In genomic region chr4:78414116-78414515, GRCh38 we compare ENCODE assay signal across 14 cellular contexts.
DNase-seq lines count a peak whose midpoint lies in the region; ATAC-seq and TF ChIP-seq lines count a peak whose summit lies in the region.
"Had no signal": no experiment of that assay in that cellular context is flagged by ENCODE, and none has a peak within 500 bp of the region (broad histone marks: within the 10 kb centered on the region; RNA-seq: fewer than 3 reads in every experiment).

No MANE protein-coding gene starts in this region.

- H3K9ac ChIP-seq in BLaER1 treated with 17β-estradiol and CSF1 and Interleukin-3, amounts not matched to agents 10 nM and 100 nM = no peak overlapping the region

- no peak overlapping the region for H3K27ac ChIP-seq in BLaER1 treated with 17β-estradiol and CSF1 and Interleukin-3, amounts not matched to agents 10 nM and 100 nM

- no peaks in the 10 kb centered on the region for H3K27me3 Mint-ChIP-seq in mesothelial cell of epicardium (ENCODE audit: low read depth)

- H3K27me3 ChIP-seq in BLaER1 treated with 17β-estradiol and CSF1 and Interleukin-3, amounts not matched to agents 10 nM and 100 nM = no peaks in the 10 kb centered on the region

- H3K36me3 ChIP-seq in BLaER1 treated with 17β-estradiol and CSF1 and Interleukin-3, amounts not matched to agents 10 nM and 100 nM = no peaks in the 10 kb centered on the region

- no peaks in the 10 kb centered on the region for H4K20me1 ChIP-seq in BLaER1 treated with 17β-estradiol and CSF1 and Interleukin-3, amounts not matched to agents 10 nM and 100 nM

- H3K27ac Mint-ChIP-seq in mesothelial cell of epicardium = peak overlapping the region; percentile 36
- H3K27ac Mint-ChIP-seq: IgD-negative memory B cell had no signal

- peaks cover 0 to 11% (median 6%) of the 10 kb centered on the region in 10 experiments; a peak in 9 of 20 replicates for H3K4me1 ChIP-seq in BLaER1 treated with 17β-estradiol and CSF1 and Interleukin-3, amounts not matched to agents 10 nM and 100 nM

- peak overlapping the region in 7 of 11 experiments; percentile 5 to 36 (median 18); a peak in 6 of 22 replicates for H3K4me2 ChIP-seq in BLaER1 treated with 17β-estradiol and CSF1 and Interleukin-3, amounts not matched to agents 10 nM and 100 nM

- DNase-seq in Kasumi-1 (lab: John Stamatoyannopoulos, UW) (peak; percentile 50 to 74), epithelial cell of esophagus (ENCODE audit: low read depth) (peak; percentile 7), mesothelial cell of epicardium (ENCODE audit: low spot score in 2 of 2, unreplicated experiment in 2 of 2) (no peak), NCI-H526 treated with DMSO at 0.1 percent for 48 hours (lab: John Stamatoyannopoulos, UW) (no peak)
- DNase-seq: DMS 273 treated with DMSO at 0.1 percent for 48 hours, H9, NCI-H1436, NCI-H2029 treated with DMSO at 0.1 percent for 48 hours, NCI-H2227 treated with DMSO at 0.1 percent for 48 hours, NCI-H526 had no signal

- no peaks in the 10 kb centered on the region for H3K9me3 Mint-ChIP-seq in mesothelial cell of epicardium
- H3K9me3 Mint-ChIP-seq: H9 had no signal

- H3K4me3 ChIP-seq in BLaER1 treated with 17β-estradiol and CSF1 and Interleukin-3, amounts not matched to agents 10 nM and 100 nM = no peak overlapping the region
- H3K4me3 ChIP-seq in epithelial cell of esophagus (ENCODE audit: low read length) = no peak overlapping the region

- peaks cover 12% of the 10 kb centered on the region for H3K36me3 Mint-ChIP-seq in mesothelial cell of epicardium
- H3K36me3 Mint-ChIP-seq: IgD-negative memory B cell had no signal

- H3K9me3 ChIP-seq in BLaER1 treated with 17β-estradiol and CSF1 and Interleukin-3, amounts not matched to agents 10 nM and 100 nM (replicated peaks in 1 of 11) = no peaks in the 10 kb centered on the region

- no peak for TF ChIP-seq CTCF in epithelial cell of esophagus (IDR thresholded peaks at IDR 0.05; ENCODE audit: insufficient read depth, low read depth, low read length, missing control alignments)
- no peak for TF ChIP-seq CTCF in mesothelial cell of epicardium (IDR thresholded peaks at IDR 0.05; ENCODE audit: unreplicated experiment)

- no peak for ATAC-seq in GM21360 (IDR thresholded peaks at IDR 0.05; ENCODE audit: unreplicated experiment)
- ATAC-seq in GM21526 (IDR thresholded peaks at IDR 0.05; ENCODE audit: low FRiP score, unreplicated experiment) = no peak

- no peak overlapping the region for H3K4me3 Mint-ChIP-seq in mesothelial cell of epicardium
- H3K4me3 Mint-ChIP-seq: H9, IgD-negative memory B cell had no signal

- H3K4me1 Mint-ChIP-seq in mesothelial cell of epicardium = peaks cover 39% of the 10 kb centered on the region
- H3K4me1 Mint-ChIP-seq: IgD-negative memory B cell had no signal

Comparison
In these comparisons a context has a peak if more than half of its experiments do, and no peak if none do; other contexts are left out.
1. DNase-seq: peak in Kasumi-1 (2 of 2) and epithelial cell of esophagus (single experiment); none in mesothelial cell of epicardium (0 of 2) and NCI-H526 treated with DMSO at 0.1 percent for 48 hours (single experiment).